In the genomic region with DNA sequence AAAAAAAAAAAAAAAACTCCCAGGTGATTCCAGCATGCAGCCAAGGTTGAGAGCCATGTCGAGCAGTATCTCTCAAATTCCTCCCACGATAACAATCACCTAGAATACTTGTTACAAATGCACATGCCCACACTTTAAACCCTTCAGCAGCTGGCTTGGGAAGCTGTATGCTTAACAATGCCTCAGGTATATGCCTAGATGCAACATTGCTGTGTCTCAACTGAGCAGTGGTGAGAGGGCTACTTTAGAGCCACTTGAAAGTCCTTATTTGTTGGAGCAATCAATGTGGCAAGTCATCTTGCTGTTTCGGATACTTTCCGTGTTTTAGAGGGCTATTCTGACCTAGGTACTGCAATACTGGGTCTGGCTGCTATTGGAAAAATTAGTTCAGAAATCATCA, we compare ENCODE assay signal across 1 cellular context.
TF ChIP-seq lines count a peak whose summit lies in the region.

No MANE protein-coding gene starts in this region.

TF ChIP-seq in GM23338, 12 proteins besides CTCF, POLR2A, EP300 and RAD21:
- TF ChIP-seq STAT1 (IDR thresholded peaks at IDR 0.05; ENCODE audit: unreplicated experiment) (no peak), ZNF462 (CRISPR knock-in tag; IDR thresholded peaks at IDR 0.05) (no peak), POLR2AphosphoS5 (IDR thresholded peaks at IDR 0.05; ENCODE audit: low read depth) (no peak)
